Comparison of ENCODE assay signal across 1 cellular context in genomic region chr6:167415441-167415961, GRCh38.
TF ChIP-seq lines count a peak whose summit lies in the region.

No MANE protein-coding gene starts in this region.

TF ChIP-seq in H1, 55 proteins besides CTCF, POLR2A, EP300 and RAD21 (continued from another document):
- TF ChIP-seq USF2 (IDR thresholded peaks at IDR 0.05; ENCODE audit: low read length) (no peak), RXRA (IDR thresholded peaks at IDR 0.05; ENCODE audit: insufficient read depth, low read depth, low read length) (no peak), POU5F1 (IDR thresholded peaks at IDR 0.05; ENCODE audit: low read depth, low read length) (no peak), CEBPB (IDR thresholded peaks at IDR 0.05; ENCODE audit: low read depth, low read length) (no peak), NANOG (IDR thresholded peaks at IDR 0.05; ENCODE audit: insufficient read depth, low read depth, low read length, poor library complexity, severe bottlenecking) (no peak), CHD7 (IDR thresholded peaks at IDR 0.05; ENCODE audit: insufficient replicate concordance, low read length) (no peak), RBBP5 (IDR thresholded peaks at IDR 0.05; ENCODE audit: borderline replicate concordance, low read depth, low read length) (no peak), SP1 (IDR thresholded peaks at IDR 0.05; ENCODE audit: low read depth, low read length) (no peak), EGR1 (IDR thresholded peaks at IDR 0.05; ENCODE audit: borderline replicate concordance, low read depth, low read length) (no peak)
- TF ChIP-seq, protein P1, sequence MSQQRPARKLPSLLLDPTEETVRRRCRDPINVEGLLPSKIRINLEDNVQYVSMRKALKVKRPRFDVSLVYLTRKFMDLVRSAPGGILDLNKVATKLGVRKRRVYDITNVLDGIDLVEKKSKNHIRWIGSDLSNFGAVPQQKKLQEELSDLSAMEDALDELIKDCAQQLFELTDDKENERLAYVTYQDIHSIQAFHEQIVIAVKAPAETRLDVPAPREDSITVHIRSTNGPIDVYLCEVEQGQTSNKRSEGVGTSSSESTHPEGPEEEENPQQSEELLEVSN (IDR thresholded peaks at IDR 0.05), result no peak
